Comparison of ENCODE assay signal across 29 cellular contexts in genomic region chr3:61882253-61882652, GRCh38.
"Had no signal": no experiment of that assay in that cellular context is flagged by ENCODE, and none has a peak within 500 bp of the region (broad histone marks: within the 10 kb centered on the region; RNA-seq: fewer than 3 reads in every experiment).

No MANE protein-coding gene starts in this region.

- H3K4me3 ChIP-seq: body of pancreas, esophagus squamous epithelium, gastroesophageal sphincter, heart right ventricle, hepatocyte had no signal

- H3K9me3 ChIP-seq: body of pancreas, esophagus squamous epithelium, gastroesophageal sphincter, heart right ventricle had no signal

- H3K27me3 ChIP-seq: body of pancreas, esophagus squamous epithelium, gastroesophageal sphincter, heart right ventricle, hepatocyte had no signal

- FAIRE-seq: colon had no signal

- H3K36me3 ChIP-seq: esophagus squamous epithelium, gastroesophageal sphincter, heart right ventricle, WERI-Rb-1 had no signal

- H2AFZ ChIP-seq: hepatocyte had no signal

- H3K4me2 ChIP-seq: hepatocyte had no signal

- H3K27ac ChIP-seq: body of pancreas, epithelial cell of prostate, esophagus squamous epithelium, gastroesophageal sphincter, heart right ventricle, hepatocyte, WERI-Rb-1 had no signal

- DNase-seq: activated B cell treated with CpG ODN at 0.5 μM for 24 hours; activated CD4-positive, alpha-beta T cell treated with anti-CD3 and anti-CD28 coated beads for 48 hours; activated CD4-positive, alpha-beta T cell treated with anti-CD3 and anti-CD28 coated beads, Interleukin-2, amount 50 U/mL, for 1 hour; activated CD4-positive, alpha-beta T cell treated with anti-CD3 and anti-CD28 coated beads, Interleukin-2, amount 50 U/mL, for 48 hours; activated CD8-positive, alpha-beta memory T cell treated with anti-CD3 and anti-CD28 coated beads for 24 hours; activated CD8-positive, alpha-beta T cell treated with anti-CD3 and anti-CD28 coated beads for 36 hours; activated effector memory CD4-positive, alpha-beta T cell treated with Interleukin-2 at 50 U/mL for 16 hours; activated gamma-delta T cell treated with Interleukin-2 at 50 U/mL for 16 hours; activated naive CD4-positive, alpha-beta T cell treated with anti-CD3 and anti-CD28 coated beads, Interleukin-2, amount 50 U/mL, for 16 hours; activated naive CD4-positive, alpha-beta T cell treated with Interleukin-2 at 50 U/mL for 16 hours; activated T-cell treated with anti-CD3 and anti-CD28 coated beads, Interleukin-2, amount 50 U/mL, for 4 hours; amygdala; aorta; body of pancreas; cortex of kidney; dermis blood vessel endothelial cell; effector CD4-positive, alpha-beta T cell; effector memory CD8-positive, alpha-beta T cell; esophagus squamous epithelium; foreskin melanocyte; heart right ventricle; T1000; WERI-Rb-1 had no signal

- ATAC-seq: activated CD4-positive, CD25-positive, alpha-beta regulatory T cell treated with anti-CD3 and anti-CD28 coated beads, Interleukin-2, amount 50 U/mL, for 24 hours; activated CD8-positive, alpha-beta T cell treated with anti-CD3 and anti-CD28 coated beads for 36 hours; activated T-cell treated with anti-CD3 and anti-CD28 coated beads, Interleukin-2, amount 50 U/mL, for 4 hours; activated T-helper 17 cell treated with anti-CD3 and anti-CD28 coated beads, Interleukin-2, amount 50 U/mL, for 72 hours; body of pancreas; effector memory CD8-positive, alpha-beta T cell; gastroesophageal sphincter; heart right ventricle had no signal
